12 cellular contexts compared by ENCODE assay signal in the genomic region with DNA sequence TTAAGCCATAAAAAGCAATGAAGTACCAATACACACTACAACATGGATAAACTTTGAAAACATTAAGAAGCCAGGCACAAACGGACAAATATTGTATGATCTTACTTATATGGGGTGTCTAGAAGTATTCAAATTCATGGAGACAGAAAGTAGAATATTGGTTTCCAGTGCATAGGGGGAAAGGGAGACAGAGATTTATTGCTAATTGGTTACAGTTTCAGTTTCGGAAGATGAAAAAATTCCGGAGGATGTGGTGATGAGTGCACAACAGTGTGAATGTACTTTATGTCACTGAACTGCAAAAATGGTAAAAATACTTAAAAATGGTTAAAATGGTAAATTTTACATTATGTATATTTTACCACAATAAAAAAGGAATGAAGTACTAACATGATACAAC. TPM values are rescaled to one million over a fixed set of nuclear protein-coding genes. Genes with fewer than 3 reads are reported as not detected.
DNase-seq lines count a peak whose midpoint lies in the region; ATAC-seq lines count a peak whose summit lies in the region.
"Had no signal": no experiment of that assay in that cellular context is flagged by ENCODE, and none has a peak within 500 bp of the region (broad histone marks: within the 10 kb centered on the region; RNA-seq: fewer than 3 reads in every experiment).

No MANE protein-coding gene starts in this region.

- H3K27ac Mint-ChIP-seq in CD8-positive, alpha-beta memory T cell: peak overlapping the region in 4 of 8 donors; percentile 0 to 43 (median 18)
- peak overlapping the region; percentile 96 for H3K27ac Mint-ChIP-seq in activated naive CD8-positive, alpha-beta T cell

- H3K4me1 Mint-ChIP-seq in CD8-positive, alpha-beta memory T cell: peaks cover 19 to 26% (median 23%) of the 10 kb centered on the region in 3 donors
- peaks cover 36% of the 10 kb centered on the region for H3K4me1 Mint-ChIP-seq in activated naive CD8-positive, alpha-beta T cell (ENCODE audit: low read depth)

- no peak overlapping the region for H3K4me3 ChIP-seq in CD8-positive, alpha-beta memory T cell (ENCODE audit: low read length)
- H3K4me3 ChIP-seq: SJSA1, thoracic aorta had no signal

- H3K4me1 ChIP-seq in CD8-positive, alpha-beta memory T cell (ENCODE audit: insufficient read depth, low read length): peaks cover 8% of the 10 kb centered on the region

- H3K4me3 Mint-ChIP-seq in CD8-positive, alpha-beta memory T cell: peak overlapping the region in 5 of 7 donors; percentile 1 to 60 (median 9)
- H3K4me3 Mint-ChIP-seq in activated naive CD8-positive, alpha-beta T cell: peak overlapping the region; percentile 64
- H3K4me3 Mint-ChIP-seq: nephron progenitor cell had no signal

- ATAC-seq in GM19324 (IDR thresholded peaks at IDR 0.05; ENCODE audit: low FRiP score, unreplicated experiment): peak; percentile 46
- ATAC-seq in HG03064 (IDR thresholded peaks at IDR 0.05; ENCODE audit: low read depth, unreplicated experiment): peak; percentile 54
- no peak for ATAC-seq in GM18520 (IDR thresholded peaks at IDR 0.05; ENCODE audit: unreplicated experiment)

- no peaks in the 10 kb centered on the region for H3K27me3 ChIP-seq in CD8-positive, alpha-beta memory T cell (ENCODE audit: insufficient read depth, low read length, poor library complexity, severe bottlenecking)
- H3K27me3 ChIP-seq: SJSA1 had no signal

- no peaks in the 10 kb centered on the region for H3K36me3 ChIP-seq in CD8-positive, alpha-beta memory T cell (ENCODE audit: insufficient read depth, low read length)
- H3K36me3 ChIP-seq: SJSA1, thoracic aorta had no signal

- no peaks in the 10 kb centered on the region for H3K9me3 ChIP-seq in CD8-positive, alpha-beta memory T cell (ENCODE audit: low read length)
- H3K9me3 ChIP-seq: SJSA1, thoracic aorta had no signal

- H3K9me3 Mint-ChIP-seq in CD8-positive, alpha-beta memory T cell: peaks cover 0 to 3% (median 0%) of the 10 kb centered on the region in 5 donors
- no peaks in the 10 kb centered on the region for H3K9me3 Mint-ChIP-seq in activated naive CD8-positive, alpha-beta T cell (ENCODE audit: low read depth)
- H3K9me3 Mint-ChIP-seq: nephron progenitor cell had no signal

- POLR2A ChIA-PET in CD8-positive, alpha-beta memory T cell (lab: Charles Lee): no interaction called here

- DNase-seq in CD8-positive, alpha-beta memory T cell: peak in 2 of 5 donors; percentile 12 to 21
- DNase-seq in NAMALWA (ENCODE audit: low spot score) (no peak), cerebellum (ENCODE audit: low spot score) (no peak), middle frontal gyrus (ENCODE audit: extremely low spot score, low spot score) (no peak)
- DNase-seq: effector CD4-positive, alpha-beta T cell; nephron progenitor cell had no signal

- peaks cover 0 to 2% (median 0%) of the 10 kb centered on the region in 3 donors for H3K36me3 Mint-ChIP-seq in CD8-positive, alpha-beta memory T cell
- H3K36me3 Mint-ChIP-seq in activated naive CD8-positive, alpha-beta T cell: no peaks in the 10 kb centered on the region

- H3K27me3 Mint-ChIP-seq in CD8-positive, alpha-beta memory T cell: peaks cover 0 to 1% of the 10 kb centered on the region in 2 donors
- no peaks in the 10 kb centered on the region for H3K27me3 Mint-ChIP-seq in activated naive CD8-positive, alpha-beta T cell

- CTCF ChIA-PET in CD8-positive, alpha-beta memory T cell (lab: Charles Lee): no interaction called here

- H3K27ac ChIP-seq in CD8-positive, alpha-beta memory T cell (ENCODE audit: low read depth, low read length): no peak overlapping the region
- H3K27ac ChIP-seq: SJSA1, thoracic aorta had no signal

RNA-seq across cellular contexts. Expression of a gene that starts 5.1 kb away (rescaled TPM):
- 10 to 100 TPM; 59.5 to 61.4 TPM for total RNA-seq in CD8-positive, alpha-beta memory T cell
- polyA plus RNA-seq in CD8-positive, alpha-beta memory T cell: 46.7 TPM
- 38.9 TPM for total RNA-seq in cerebellum
